ENCODE assay signal across 8 cellular contexts in genomic region chr21:45550552-45551210, GRCh38. TPM values are rescaled to one million over a fixed set of nuclear protein-coding genes. Genes with fewer than 3 reads are reported as not detected.
DNase-seq lines count a peak whose midpoint lies in the region; ATAC-seq and TF ChIP-seq lines count a peak whose summit lies in the region.

No MANE protein-coding gene starts in this region.

- intact Hi-C loops in uterus (cut with DNase I; ENCODE audit: low total_unique reads): no loop called here

- H3K27ac ChIP-seq in uterus: no peak overlapping the region

- peak; percentile 41 for ATAC-seq in GM19043 (IDR thresholded peaks at IDR 0.05; ENCODE audit: low read depth, unreplicated experiment)
- no peak for ATAC-seq in HG03378 (IDR thresholded peaks at IDR 0.05; ENCODE audit: unreplicated experiment)
- ATAC-seq in HG02763 (IDR thresholded peaks at IDR 0.05; ENCODE audit: unreplicated experiment): no peak

- peaks cover 6% of the 10 kb centered on the region for H3K9me3 ChIP-seq in adipocyte (ENCODE audit: control insufficient read depth, low read length)
- H3K9me3 ChIP-seq in uterus: no peaks in the 10 kb centered on the region

- H3K36me3 ChIP-seq in adipocyte (ENCODE audit: control insufficient read depth, insufficient read depth, low read length, severe bottlenecking) (no peaks in the 10 kb centered on the region), uterus (no peaks in the 10 kb centered on the region)

- no peak overlapping the region for H3K9ac ChIP-seq in adipocyte (ENCODE audit: low read length)

- peaks cover 7% of the 10 kb centered on the region for H3K27me3 ChIP-seq in adipocyte (replicated peaks; ENCODE audit: control insufficient read depth, insufficient read depth, low read length)
- H3K27me3 ChIP-seq in uterus: no peaks in the 10 kb centered on the region

- TF ChIP-seq CTCF in uterus (IDR thresholded peaks at IDR 0.05): no peak

- DNase-seq in NAMALWA (ENCODE audit: low spot score) (peak; percentile 49), adipocyte (ENCODE audit: low read depth) (peak; percentile 44), pons (ENCODE audit: low spot score) (peak; percentile 83), uterus (no peak), DMS53 treated with DMSO at 0.1 percent for 48 hours (lab: John Stamatoyannopoulos, UW; ENCODE audit: unreplicated experiment) (no peak)

- TF ChIP-seq POLR2A in uterus (IDR thresholded peaks at IDR 0.05): no peak

- H3K4me1 ChIP-seq in adipocyte (ENCODE audit: control insufficient read depth, insufficient read depth, low read length) (peaks cover 7% of the 10 kb centered on the region), uterus (no peaks in the 10 kb centered on the region)

- no peak overlapping the region for H3K4me3 ChIP-seq in adipocyte (ENCODE audit: low read length)
- no peak overlapping the region for H3K4me3 ChIP-seq in uterus

RNA-seq across cellular contexts. Expression of gene SLC19A1, which starts 8.4 kb away (rescaled TPM):
- 10 to 100 TPM in 2 of 4 donors, 1 to 10 TPM in 1, not detected in 1; 7.6 to 12.8 (median 10.3) TPM for total RNA-seq in uterus

Comparison
In these comparisons a context has a peak if more than half of its experiments do, and no peak if none do; other contexts are left out.
1. DNase-seq: peak in NAMALWA (single experiment), adipocyte (single experiment) and pons (single experiment); none in uterus (0 of 2) and DMS53 treated with DMSO at 0.1 percent for 48 hours (single experiment).